20 cellular contexts compared by ENCODE assay signal in the genomic region with DNA sequence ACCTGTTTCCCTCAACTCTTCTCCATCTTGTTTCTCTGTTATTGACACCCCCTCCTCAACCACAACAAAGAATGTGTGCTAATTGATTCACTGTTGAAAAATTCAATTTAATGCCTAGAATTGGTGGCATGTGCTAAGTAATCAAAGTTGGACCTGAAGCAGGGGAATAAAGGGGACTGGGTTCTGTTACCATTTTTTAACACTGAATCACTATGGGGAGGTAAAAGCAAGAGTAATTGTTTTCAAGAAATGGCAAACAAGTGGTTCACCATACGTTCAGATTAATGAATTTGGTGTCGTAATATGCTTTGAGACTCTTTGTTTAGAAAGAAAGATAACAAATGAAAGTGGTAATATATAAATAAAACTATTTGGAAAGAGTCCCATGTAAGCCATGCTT. TPM values are rescaled to one million over a fixed set of nuclear protein-coding genes. Genes with fewer than 3 reads are reported as not detected.
A peak's percentile ranks its signal among the peaks of the same experiment; 100 is the strongest.
DNase-seq lines count a peak whose midpoint lies in the region; FAIRE-seq and TF ChIP-seq lines count a peak whose summit lies in the region.
"Had no signal": no experiment of that assay in that cellular context is flagged by ENCODE, and none has a peak within 500 bp of the region (broad histone marks: within the 10 kb centered on the region; RNA-seq: fewer than 3 reads in every experiment).

No MANE protein-coding gene starts in this region.

- H3K27me3 Mint-ChIP-seq in HFFc6 (ENCODE audit: insufficient read depth) (no peaks in the 10 kb centered on the region), astrocyte (ENCODE audit: low read depth, unreplicated experiment) (no peaks in the 10 kb centered on the region), osteocyte (ENCODE audit: unreplicated experiment) (no peaks in the 10 kb centered on the region)
- H3K27me3 Mint-ChIP-seq in activated naive CD8-positive, alpha-beta T cell treated with anti-CD3 and anti-CD28 coated beads for 36 hours: no peaks in the 10 kb centered on the region

- H2AFZ ChIP-seq in astrocyte (ENCODE audit: low read depth, low read length): peak overlapping the region; percentile 40

- peak overlapping the region; percentile 97 for H3K27ac Mint-ChIP-seq in HFFc6
- peak overlapping the region; percentile 79 for H3K27ac Mint-ChIP-seq in astrocyte (ENCODE audit: unreplicated experiment)
- H3K27ac Mint-ChIP-seq in osteocyte (ENCODE audit: unreplicated experiment): peak overlapping the region; percentile 62
- no peak overlapping the region for H3K27ac Mint-ChIP-seq in activated naive CD8-positive, alpha-beta T cell treated with anti-CD3 and anti-CD28 coated beads for 36 hours
- H3K27ac Mint-ChIP-seq: CD14-positive monocyte had no signal

- peak; percentile 9 for FAIRE-seq in astrocyte (lab: Jason Lieb, UNC)

- H3K79me2 ChIP-seq in astrocyte (ENCODE audit: insufficient read depth, low read length): no peaks in the 10 kb centered on the region

- H3K36me3 ChIP-seq in astrocyte (ENCODE audit: insufficient read depth, low read length): no peaks in the 10 kb centered on the region

- H3K9me3 ChIP-seq in astrocyte (ENCODE audit: insufficient read depth, low read depth, low read length): no peaks in the 10 kb centered on the region
- H3K9me3 ChIP-seq: Caco-2 had no signal

- H3K9ac ChIP-seq in astrocyte (ENCODE audit: low read length): no peak overlapping the region

- no peak for DNase-seq in HFFc6
- DNase-seq in astrocyte (ENCODE audit: low read depth): peak; percentile 66
- peak; percentile 45 for DNase-seq in fibroblast of the aortic adventitia (ENCODE audit: low read depth)
- DNase-seq in osteocyte (ENCODE audit: extremely low spot score, unreplicated experiment): no peak
- no peak for DNase-seq in activated naive CD8-positive, alpha-beta T cell treated with anti-CD3 and anti-CD28 coated beads for 36 hours
- no peak for DNase-seq in COLO829 (ENCODE audit: low spot score)
- DNase-seq in superior temporal gyrus (ENCODE audit: extremely low spot score): no peak
- no peak for DNase-seq in DMS53 treated with DMSO at 0.1 percent for 48 hours (lab: John Stamatoyannopoulos, UW; ENCODE audit: unreplicated experiment)
- DNase-seq: ACHN, AML-193, Caco-2, DMS153, EL, KBM-7, NCI-H1436, NCI-H2029 treated with DMSO at 0.1 percent for 48 hours, NCI-H2171 treated with DMSO at 0.1 percent for 48 hours, NCI-H446 treated with DMSO at 0.1 percent for 48 hours, NCI-H748 treated with DMSO at 0.1 percent for 48 hours had no signal

- H3K9me3 Mint-ChIP-seq in HFFc6 (no peaks in the 10 kb centered on the region; the same call in 1 of the 2 replicates), astrocyte (ENCODE audit: unreplicated experiment) (no peaks in the 10 kb centered on the region), osteocyte (ENCODE audit: unreplicated experiment) (no peaks in the 10 kb centered on the region)
- no peaks in the 10 kb centered on the region for H3K9me3 Mint-ChIP-seq in activated naive CD8-positive, alpha-beta T cell treated with anti-CD3 and anti-CD28 coated beads for 36 hours
- H3K9me3 Mint-ChIP-seq: CD14-positive monocyte had no signal

- H4K20me1 ChIP-seq in astrocyte (ENCODE audit: insufficient read depth, low read length): no peaks in the 10 kb centered on the region

- H3K4me3 ChIP-seq in astrocyte (ENCODE audit: insufficient read depth, low read depth, low read length) (no peak overlapping the region), fibroblast of the aortic adventitia (ENCODE audit: low read depth, low read length) (no peak overlapping the region)

- H3K27ac ChIP-seq in astrocyte (ENCODE audit: low read depth, low read length): peak overlapping the region; percentile 17

- H3K27me3 ChIP-seq in astrocyte (ENCODE audit: insufficient read depth, low read length): no peaks in the 10 kb centered on the region

- H3K4me1 Mint-ChIP-seq in HFFc6 (ENCODE audit: low read depth): peaks cover 29% of the 10 kb centered on the region
- peaks cover 24% of the 10 kb centered on the region for H3K4me1 Mint-ChIP-seq in astrocyte (ENCODE audit: low read depth, unreplicated experiment)
- peaks cover 19% of the 10 kb centered on the region for H3K4me1 Mint-ChIP-seq in osteocyte (ENCODE audit: unreplicated experiment)
- H3K4me1 Mint-ChIP-seq in activated naive CD8-positive, alpha-beta T cell treated with anti-CD3 and anti-CD28 coated beads for 36 hours: no peaks in the 10 kb centered on the region

- peaks cover 17% of the 10 kb centered on the region for H3K4me1 ChIP-seq in astrocyte (ENCODE audit: insufficient read depth, low read length)

- no peak for TF ChIP-seq CTCF in HFFc6 (IDR thresholded peaks at IDR 0.05)
- TF ChIP-seq CTCF in astrocyte (IDR thresholded peaks at IDR 0.05; ENCODE audit: insufficient read depth, low read depth, low read length): no peak
- TF ChIP-seq CTCF in fibroblast of the aortic adventitia (IDR thresholded peaks at IDR 0.05; ENCODE audit: insufficient read depth, low read length): no peak
- no peak for TF ChIP-seq CTCF in osteocyte (IDR thresholded peaks at IDR 0.05)

- H3K4me3 Mint-ChIP-seq in HFFc6 (peak overlapping the region; percentile 42; the same call in 1 of the 2 replicates), astrocyte (ENCODE audit: unreplicated experiment) (no peak overlapping the region), osteocyte (ENCODE audit: unreplicated experiment) (no peak overlapping the region)
- H3K4me3 Mint-ChIP-seq in activated naive CD8-positive, alpha-beta T cell treated with anti-CD3 and anti-CD28 coated beads for 36 hours: no peak overlapping the region
- H3K4me3 Mint-ChIP-seq: CD14-positive monocyte had no signal

- H3K36me3 Mint-ChIP-seq in HFFc6 (ENCODE audit: low read depth) (peaks cover 9% of the 10 kb centered on the region; the same call in 1 of the 2 replicates), astrocyte (ENCODE audit: low read depth, unreplicated experiment) (peaks cover 3% of the 10 kb centered on the region), osteocyte (ENCODE audit: unreplicated experiment) (peaks cover 3% of the 10 kb centered on the region)
- no peaks in the 10 kb centered on the region for H3K36me3 Mint-ChIP-seq in activated naive CD8-positive, alpha-beta T cell treated with anti-CD3 and anti-CD28 coated beads for 36 hours
- H3K36me3 Mint-ChIP-seq: CD14-positive monocyte had no signal

- H3K4me2 ChIP-seq in astrocyte (ENCODE audit: low read length): peak overlapping the region; percentile 13

RNA-seq across cellular contexts. Expression of a gene that starts 17.0 kb away (rescaled TPM):
- 10 to 100 TPM; 21.0 to 28.6 (median 25.1) TPM for total RNA-seq in HFFc6 (2021; fragmentation: NEBNext Ultra II Directional; extraction: Animal tissue kit (Norgen Biotek cat#: 25700))
- 59.8 and 73.2 TPM in 2 replicates for total RNA-seq in astrocyte
- 11.3 and 34.3 TPM in 2 replicates for total RNA-seq in fibroblast of the aortic adventitia (ENCODE audit: low replicate concordance)
- total RNA-seq in osteocyte: 62.1 and 65.9 TPM in 2 replicates
- 1 to 10 TPM; 8.3 to 8.9 TPM for total RNA-seq in activated naive CD8-positive, alpha-beta T cell treated with anti-CD3 and anti-CD28 coated beads for 36 hours

Comparison
In these comparisons a context has a peak if more than half of its experiments do, and no peak if none do; other contexts are left out.
1. DNase-seq: peak in astrocyte (single experiment) and fibroblast of the aortic adventitia (single experiment); none in HFFc6 (single experiment), osteocyte (single experiment), activated naive CD8-positive, alpha-beta T cell treated with anti-CD3 and anti-CD28 coated beads for 36 hours (single experiment), COLO829 (single experiment), superior temporal gyrus (single experiment) and DMS53 treated with DMSO at 0.1 percent for 48 hours (single experiment).